ENCODE assay signal across 12 cellular contexts in the genomic region with DNA sequence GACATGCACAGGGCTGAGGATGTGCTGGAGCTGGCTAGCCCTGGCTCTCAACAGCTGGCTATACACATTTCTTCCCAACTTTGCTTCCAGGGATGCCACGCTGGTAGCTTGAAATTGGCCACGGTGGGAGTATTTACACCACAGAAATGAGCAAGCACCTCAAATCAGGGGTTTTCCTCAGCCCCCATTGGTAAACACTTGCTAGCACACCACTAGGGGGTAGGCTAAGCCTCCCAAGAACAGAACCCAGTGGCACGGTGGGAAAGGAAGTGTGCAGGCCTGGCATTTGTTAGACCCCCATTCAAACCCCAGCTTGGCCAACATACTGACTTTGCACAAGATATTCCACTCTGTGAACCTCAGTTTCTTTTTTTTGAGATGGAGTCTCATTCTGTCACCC. TPM values are rescaled to one million over a fixed set of nuclear protein-coding genes. Genes with fewer than 3 reads are reported as not detected.
A peak's percentile ranks its signal among the peaks of the same experiment; 100 is the strongest.
DNase-seq lines count a peak whose midpoint lies in the region; ATAC-seq and TF ChIP-seq lines count a peak whose summit lies in the region.
"Had no signal": no experiment of that assay in that cellular context is flagged by ENCODE, and none has a peak within 500 bp of the region (broad histone marks: within the 10 kb centered on the region; RNA-seq: fewer than 3 reads in every experiment).

No MANE protein-coding gene starts in this region.

- no TSS peak for BruUV-seq in OCI-LY7 (replicated peaks; lab: Mats Ljungman, UMichigan)

- H3K9me3 ChIP-seq in OCI-LY7 (ENCODE audit: low read length), result no peaks in the 10 kb centered on the region
- no peaks in the 10 kb centered on the region for H3K9me3 ChIP-seq in effector memory CD4-positive, alpha-beta T cell (ENCODE audit: control insufficient read depth, low read length)
- H3K9me3 ChIP-seq: upper lobe of right lung had no signal

- peak; percentile 22 for DNase-seq in ACHN
- DNase-seq in OCI-LY7 (ENCODE audit: low spot score), result peak; percentile 50
- DNase-seq in fibroblast of mammary gland (ENCODE audit: low read depth), result peak; percentile 16
- no peak for DNase-seq in activated naive CD4-positive, alpha-beta T cell treated with Interleukin-2 at 50 U/mL for 16 hours
- no peak for DNase-seq in effector memory CD4-positive, alpha-beta T cell
- no peak for DNase-seq in KG1 (lab: John Stamatoyannopoulos, UW)
- DNase-seq: left ventricle myocardium superior, T1000, upper lobe of right lung had no signal

- no peak overlapping the region for H2AFZ ChIP-seq in OCI-LY7 (ENCODE audit: low read length)

- intact Hi-C loops in OCI-LY7 (cut with micrococcal nuclease; ENCODE audit: unreplicated experiment), result no loop called here

- no peak for ATAC-seq in HG03565 (IDR thresholded peaks at IDR 0.05; ENCODE audit: unreplicated experiment)
- ATAC-seq: left ventricle myocardium superior, upper lobe of right lung had no signal

- TF ChIP-seq CTCF in GM12873 (IDR thresholded peaks at IDR 0.05; ENCODE audit: insufficient read depth, low read depth, low read length, missing control alignments), result peak; percentile 58
- peak; percentile 72 for TF ChIP-seq CTCF in OCI-LY7 (conservative IDR thresholded peaks at IDR 0.05; ENCODE audit: low read length)
- TF ChIP-seq CTCF in fibroblast of mammary gland (conservative IDR thresholded peaks at IDR 0.05; ENCODE audit: control insufficient read depth, insufficient read depth, low read depth, low read length), result peak; percentile 28

- H3K4me3 ChIP-seq in OCI-LY7 (ENCODE audit: low read depth, low read length, poor library complexity, severe bottlenecking) (no peak overlapping the region), fibroblast of mammary gland (ENCODE audit: control insufficient read depth, low read depth, low read length) (no peak overlapping the region)
- H3K4me3 ChIP-seq in effector memory CD4-positive, alpha-beta T cell (ENCODE audit: insufficient read depth, low read depth, low read length, poor library complexity, severe bottlenecking), result no peak overlapping the region
- H3K4me3 ChIP-seq: upper lobe of right lung had no signal

- H3K9me2 ChIP-seq in OCI-LY7 (ENCODE audit: insufficient read depth, low read length), result no peaks in the 10 kb centered on the region

- no peaks in the 10 kb centered on the region for H4K20me1 ChIP-seq in OCI-LY7 (ENCODE audit: insufficient read depth, low read length)

- no peaks in the 10 kb centered on the region for H3K27me3 ChIP-seq in effector memory CD4-positive, alpha-beta T cell (replicated peaks; ENCODE audit: control insufficient read depth, insufficient read depth, low read length, poor library complexity, severe bottlenecking)
- H3K27me3 ChIP-seq: upper lobe of right lung had no signal

- H3K4me2 ChIP-seq in OCI-LY7 (ENCODE audit: low read length), result no peak overlapping the region

- no peak overlapping the region for H3K27ac ChIP-seq in OCI-LY7 (ENCODE audit: low read depth, low read length, poor library complexity, severe bottlenecking)
- H3K27ac ChIP-seq in effector memory CD4-positive, alpha-beta T cell (ENCODE audit: insufficient read depth, low read length, poor library complexity, severe bottlenecking), result no peak overlapping the region
- H3K27ac ChIP-seq: C4-2B, upper lobe of right lung had no signal

- CTCF ChIA-PET in OCI-LY7 (lab: Charles Lee; ENCODE audit: unreplicated experiment), result interaction anchor here (0.5 kb wide), 1 partner anchor 168 kb away, joined by 13 read pairs; no protein-coding TSS in a partner anchor

- H3K36me3 ChIP-seq in OCI-LY7 (ENCODE audit: insufficient read depth, low read length), result no peaks in the 10 kb centered on the region
- no peaks in the 10 kb centered on the region for H3K36me3 ChIP-seq in effector memory CD4-positive, alpha-beta T cell (ENCODE audit: control insufficient read depth, insufficient read depth, low read length)
- H3K36me3 ChIP-seq: upper lobe of right lung had no signal

- H3K79me2 ChIP-seq in OCI-LY7 (ENCODE audit: insufficient read depth, low read depth, low read length), result no peaks in the 10 kb centered on the region

- in situ Hi-C loops in ACHN (cut with HindIII; ENCODE audit: low pct_ligation_motif_present, low pct_unique_long_range_greater_than_20kb, low sequenced_read_pairs), result no loop called here

- POLR2A ChIA-PET in OCI-LY7 (lab: Charles Lee), result interaction anchor here (1.8 kb wide), 1 partner anchor 13 kb away, joined by 5 read pairs; a partner anchor contains a TSS

- H3K4me1 ChIP-seq in OCI-LY7 (ENCODE audit: insufficient read depth, low read length, poor library complexity, severe bottlenecking), result no peaks in the 10 kb centered on the region
- H3K4me1 ChIP-seq in effector memory CD4-positive, alpha-beta T cell (ENCODE audit: control insufficient read depth, insufficient read depth, low read length, poor library complexity, severe bottlenecking), result no peaks in the 10 kb centered on the region
- H3K4me1 ChIP-seq: upper lobe of right lung had no signal

RNA-seq across cellular contexts. Expression of a gene that starts 12.9 kb away (rescaled TPM):
- not detected in 2 replicates for total RNA-seq in OCI-LY7 (2014; rRNA removed; shearing (Covaris generic))
- 0.19 and 0.50 TPM in 2 replicates for total RNA-seq in OCI-LY7 (2022)

RNA-seq across cellular contexts. Expression of a gene that starts 13.4 kb away (rescaled TPM):
- total RNA-seq in OCI-LY7 (2014; rRNA removed; shearing (Covaris generic)), result 4.9 and 5.4 TPM in 2 replicates
- total RNA-seq in OCI-LY7 (2022), result 14.3 and 16.4 TPM in 2 replicates

RNA-seq across cellular contexts. Expression of a gene that starts 53.4 kb away (rescaled TPM):
- total RNA-seq in OCI-LY7 (2014; rRNA removed; shearing (Covaris generic)), result 34.8 and 56.2 TPM in 2 replicates
- 42.9 and 45.2 TPM in 2 replicates for total RNA-seq in OCI-LY7 (2022)

RNA-seq across cellular contexts. Expression of a gene that starts 53.7 kb away (rescaled TPM):
- 5.1 and 6.3 TPM in 2 replicates for total RNA-seq in OCI-LY7 (2014; rRNA removed; shearing (Covaris generic))
- total RNA-seq in OCI-LY7 (2022), result 11.8 and 13.3 TPM in 2 replicates

Comparison
In these comparisons a context has a peak if more than half of its experiments do, and no peak if none do; other contexts are left out.
1. DNase-seq: peak in ACHN (single experiment), OCI-LY7 (single experiment) and fibroblast of mammary gland (single experiment); none in activated naive CD4-positive, alpha-beta T cell treated with Interleukin-2 at 50 U/mL for 16 hours (single experiment), effector memory CD4-positive, alpha-beta T cell (0 of 3) and KG1 (single experiment).
2. Peak in every context shown above with its lines, with median percentiles within 50 percentile points of each other: CTCF ChIP-seq.